Comparison of ENCODE assay signal across 2 cellular contexts in the genomic region with DNA sequence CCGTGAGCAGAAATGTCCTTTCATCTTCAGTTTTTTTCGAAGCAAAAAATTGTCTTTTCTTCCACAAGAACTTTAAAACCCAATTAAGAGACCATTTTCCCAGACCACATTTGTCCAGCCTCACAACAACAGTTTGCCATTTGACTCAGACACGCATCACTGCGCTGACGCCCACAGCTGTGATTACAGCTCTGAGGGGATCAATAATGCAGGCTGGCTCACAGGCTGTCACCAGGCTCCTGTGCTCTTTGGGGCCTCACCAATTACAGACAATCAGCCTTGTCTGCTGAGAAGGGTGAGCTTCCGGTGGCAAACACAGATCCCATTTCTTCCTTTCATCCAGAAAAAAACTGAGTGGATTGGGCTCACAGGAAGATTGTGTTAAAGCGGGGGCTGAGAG.
A peak's percentile ranks its signal among the peaks of the same experiment; 100 is the strongest.
TF ChIP-seq lines count a peak whose summit lies in the region.

No MANE protein-coding gene starts in this region.

TF ChIP-seq in K562, 482 proteins besides CTCF, POLR2A, EP300 and RAD21:
- TF ChIP-seq, protein P1, sequence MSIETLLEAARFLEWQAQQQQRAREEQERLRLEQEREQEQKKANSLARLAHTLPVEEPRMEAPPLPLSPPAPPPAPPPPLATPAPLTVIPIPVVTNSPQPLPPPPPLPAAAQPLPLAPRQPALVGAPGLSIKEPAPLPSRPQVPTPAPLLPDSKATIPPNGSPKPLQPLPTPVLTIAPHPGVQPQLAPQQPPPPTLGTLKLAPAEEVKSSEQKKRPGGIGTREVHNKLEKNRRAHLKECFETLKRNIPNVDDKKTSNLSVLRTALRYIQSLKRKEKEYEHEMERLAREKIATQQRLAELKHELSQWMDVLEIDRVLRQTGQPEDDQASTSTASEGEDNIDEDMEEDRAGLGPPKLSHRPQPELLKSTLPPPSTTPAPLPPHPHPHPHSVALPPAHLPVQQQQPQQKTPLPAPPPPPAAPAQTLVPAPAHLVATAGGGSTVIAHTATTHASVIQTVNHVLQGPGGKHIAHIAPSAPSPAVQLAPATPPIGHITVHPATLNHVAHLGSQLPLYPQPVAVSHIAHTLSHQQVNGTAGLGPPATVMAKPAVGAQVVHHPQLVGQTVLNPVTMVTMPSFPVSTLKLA (conservative IDR thresholded peaks at IDR 0.05), result no peak
- TF ChIP-seq FOSL1 (tag; conservative IDR thresholded peaks at IDR 0.05), result 0 out of 2 replicates have a peak, but pooled peaks have one; percentile 1
- no peak for TF ChIP-seq RBM34 (IDR thresholded peaks at IDR 0.05; ENCODE audit: borderline replicate concordance, insufficient read depth, low read length)
- TF ChIP-seq CHD4 (IDR thresholded peaks at IDR 0.05; ENCODE audit: insufficient read depth, insufficient replicate concordance, low read depth, low read length, poor library complexity, severe bottlenecking), result no peak

TF ChIP-seq in HEK293T, 16 proteins besides CTCF, POLR2A, EP300 and RAD21:
- no peak for TF ChIP-seq FOXK2 (IDR thresholded peaks at IDR 0.05)
- TF ChIP-seq, protein P2, sequence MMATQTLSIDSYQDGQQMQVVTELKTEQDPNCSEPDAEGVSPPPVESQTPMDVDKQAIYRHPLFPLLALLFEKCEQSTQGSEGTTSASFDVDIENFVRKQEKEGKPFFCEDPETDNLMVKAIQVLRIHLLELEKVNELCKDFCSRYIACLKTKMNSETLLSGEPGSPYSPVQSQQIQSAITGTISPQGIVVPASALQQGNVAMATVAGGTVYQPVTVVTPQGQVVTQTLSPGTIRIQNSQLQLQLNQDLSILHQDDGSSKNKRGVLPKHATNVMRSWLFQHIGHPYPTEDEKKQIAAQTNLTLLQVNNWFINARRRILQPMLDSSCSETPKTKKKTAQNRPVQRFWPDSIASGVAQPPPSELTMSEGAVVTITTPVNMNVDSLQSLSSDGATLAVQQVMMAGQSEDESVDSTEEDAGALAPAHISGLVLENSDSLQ (IDR thresholded peaks at IDR 0.05), result no peak
- no peak for TF ChIP-seq HDGF (IDR thresholded peaks at IDR 0.05; ENCODE audit: borderline replicate concordance)
- TF ChIP-seq L3MBTL2 (conservative IDR thresholded peaks at IDR 0.05), result no peak
- TF ChIP-seq FOXA1 (IDR thresholded peaks at IDR 0.05), result no peak
- no peak for TF ChIP-seq ELF4 (IDR thresholded peaks at IDR 0.05)
- no peak for TF ChIP-seq SP1 (IDR thresholded peaks at IDR 0.05)
- no peak for TF ChIP-seq CTBP1 (IDR thresholded peaks at IDR 0.05; ENCODE audit: borderline replicate concordance)
- no peak for TF ChIP-seq NFRKB (IDR thresholded peaks at IDR 0.05)
- TF ChIP-seq ARNT (IDR thresholded peaks at IDR 0.05), result no peak
- no peak for TF ChIP-seq TARDBP (IDR thresholded peaks at IDR 0.05)
- no peak for TF ChIP-seq ZNF384 (IDR thresholded peaks at IDR 0.05)
- no peak for TF ChIP-seq BHLHE40 (IDR thresholded peaks at IDR 0.05; ENCODE audit: borderline replicate concordance)
- TF ChIP-seq LEF1 (IDR thresholded peaks at IDR 0.05; ENCODE audit: borderline replicate concordance), result no peak
- TF ChIP-seq FOXM1 (IDR thresholded peaks at IDR 0.05; ENCODE audit: borderline replicate concordance), result no peak
- TF ChIP-seq SUZ12 (IDR thresholded peaks at IDR 0.05), result no peak
